16 cellular contexts compared by ENCODE assay signal in genomic region chr11:45791524-45791923, GRCh38. TPM values are rescaled to one million over a fixed set of nuclear protein-coding genes. Genes with fewer than 3 reads are reported as not detected.
A peak's percentile ranks its signal among the peaks of the same experiment; 100 is the strongest.
DNase-seq lines count a peak whose midpoint lies in the region; ATAC-seq, FAIRE-seq and TF ChIP-seq lines count a peak whose summit lies in the region.
"Had no signal": no experiment of that assay in that cellular context is flagged by ENCODE, and none has a peak within 500 bp of the region (broad histone marks: within the 10 kb centered on the region; RNA-seq: fewer than 3 reads in every experiment).

No MANE protein-coding gene starts in this region.

- TF ChIP-seq POLR2A in GM12892 (IDR thresholded peaks at IDR 0.05; ENCODE audit: low read depth, low read length) (no peak), right lobe of liver (IDR thresholded peaks at IDR 0.05) (peak; percentile 33), esophagus squamous epithelium (IDR thresholded peaks at IDR 0.05) (no peak)

- H3K9me3 ChIP-seq in right lobe of liver (no peaks in the 10 kb centered on the region), esophagus squamous epithelium (peaks cover 0 to 10% (median under 1%) of the 10 kb centered on the region in 3 donors), heart right ventricle (peaks cover 0 to 13% (median 4%) of the 10 kb centered on the region in 11 donors)
- H3K9me3 ChIP-seq: HAP-1 had no signal

- DNase-seq in GM12892 (ENCODE audit: insufficient read length): no peak
- peak; percentile 77 for DNase-seq in left lobe of liver (ENCODE audit: low spot score)
- DNase-seq in right lobe of liver: peak in 2 of 3 donors; percentile 72 to 74
- DNase-seq in esophagus squamous epithelium (lab: John Stamatoyannopoulos, UW): no peak
- no peak for DNase-seq in heart right ventricle
- DNase-seq: C1 segment of cervical spinal cord; CD4-positive, alpha-beta memory T cell; COR-L47; DMS153; DND-41; HFFc6 had no signal

- peak overlapping the region; percentile 21; the same call in 1 of the 2 replicates for H3K27ac ChIP-seq in VCaP
- peak overlapping the region; percentile 51 to 78 (median 75) for H3K27ac ChIP-seq in right lobe of liver
- H3K27ac ChIP-seq in esophagus squamous epithelium: no peak overlapping the region
- no peak overlapping the region for H3K27ac ChIP-seq in heart right ventricle

- H3K4me3 ChIP-seq in right lobe of liver (no peak overlapping the region), esophagus squamous epithelium (no peak overlapping the region), heart right ventricle (no peak overlapping the region)
- H3K4me3 ChIP-seq: GM23338, HAP-1 had no signal

- TF ChIP-seq CTCF in VCaP (conservative IDR thresholded peaks at IDR 0.05): no peak
- TF ChIP-seq CTCF in right lobe of liver (IDR thresholded peaks at IDR 0.05): no peak
- no peak for TF ChIP-seq CTCF in esophagus squamous epithelium (IDR thresholded peaks at IDR 0.05)
- no peak for TF ChIP-seq CTCF in heart right ventricle (IDR thresholded peaks at IDR 0.05)

- H3K27me3 ChIP-seq in right lobe of liver: no peaks in the 10 kb centered on the region
- peaks cover 0 to 41% (median 0%) of the 10 kb centered on the region in 4 donors for H3K27me3 ChIP-seq in esophagus squamous epithelium
- H3K27me3 ChIP-seq in heart right ventricle: peaks cover 0 to 20% (median 6%) of the 10 kb centered on the region in 7 donors

- intact Hi-C loops in right lobe of liver (cut with DNase I): no loop called here
- intact Hi-C loops in esophagus squamous epithelium (cut with DNase I): no loop called here
- intact Hi-C loops in heart right ventricle (cut with DNase I): no loop called here

- peak; percentile 90 for ATAC-seq in left lobe of liver
- peak; percentile 81 to 93 (median 89) for ATAC-seq in right lobe of liver
- no peak for ATAC-seq in GM18519 (IDR thresholded peaks at IDR 0.05; ENCODE audit: low FRiP score, unreplicated experiment)
- ATAC-seq in heart right ventricle: no peak
- ATAC-seq: GM23338 had no signal

- peak; percentile 14 for FAIRE-seq in GM12892 (lab: Jason Lieb, UNC)
- FAIRE-seq: H54 had no signal

- H3K36me3 ChIP-seq in right lobe of liver: no peaks in the 10 kb centered on the region
- no peaks in the 10 kb centered on the region for H3K36me3 ChIP-seq in esophagus squamous epithelium
- no peaks in the 10 kb centered on the region for H3K36me3 ChIP-seq in heart right ventricle
- H3K36me3 ChIP-seq: HAP-1 had no signal

- H3K4me1 ChIP-seq in right lobe of liver (peaks cover 0 to 29% (median 12%) of the 10 kb centered on the region in 4 donors), esophagus squamous epithelium (no peaks in the 10 kb centered on the region), heart right ventricle (no peaks in the 10 kb centered on the region)
- H3K4me1 ChIP-seq: HAP-1 had no signal

- 14% methylated on average over 1 of the region's 1 CpG for WGBS in right lobe of liver (ENCODE audit: insufficient coverage, low coverage, low lambda C conversion rate, missing lambda C conversion rate)
- 90 to 92% methylated on average over 1 of the region's 1 CpG for WGBS in esophagus squamous epithelium, 2 donors
- WGBS in heart right ventricle, 2 donors: 84 to 91% methylated on average over 1 of the region's 1 CpG

RNA-seq across cellular contexts. Expression of gene SLC35C1, which starts 13.4 kb away (rescaled TPM):
- 1.8 TPM for polyA plus RNA-seq in GM12892 (2012; ENCODE audit: missing spikeins)
- total RNA-seq in left lobe of liver: 13.2 TPM
- 100 to 1,000 TPM in 3 of 6 experiments, 10 to 100 TPM in 3; 11.6 to 134 (median 83.9) TPM for total RNA-seq in right lobe of liver
- 10 to 100 TPM; 23.6 to 68.6 (median 28.2) TPM for total RNA-seq in esophagus squamous epithelium
- 1 to 10 TPM; 4.5 to 9.6 (median 6.1) TPM for total RNA-seq in heart right ventricle
- 10 to 100 TPM in 1 of 2 donors, 1 to 10 TPM in 1; 5.2 to 14.1 TPM for polyA plus RNA-seq in heart right ventricle

RNA-seq across cellular contexts. Expression of gene CRY2, which starts 55.8 kb away (rescaled TPM):
- 5.4 TPM for polyA plus RNA-seq in GM12892 (2012; ENCODE audit: missing spikeins)
- total RNA-seq in left lobe of liver (52.9 TPM), right lobe of liver (100 to 1,000 TPM in 1 of 6 experiments, 10 to 100 TPM in 5; 19.6 to 104 (median 31.5) TPM), esophagus squamous epithelium (10 to 100 TPM in 3 of 4 donors, 1 to 10 TPM in 1; 5.6 to 21.0 (median 13.4) TPM), heart right ventricle (100 to 1,000 TPM in 5 of 10 donors, 10 to 100 TPM in 5; 61.8 to 131 (median 98.0) TPM)
- polyA plus RNA-seq in heart right ventricle: 10 to 100 TPM; 16.8 to 24.4 TPM

Comparison
In these comparisons a context has a peak if more than half of its experiments do, and no peak if none do; other contexts are left out.
1. DNase-seq: peak in left lobe of liver (single experiment) and right lobe of liver (2 of 3); none in GM12892 (single experiment), esophagus squamous epithelium (single experiment) and heart right ventricle (0 of 2).
2. H3K27ac ChIP-seq: peak in VCaP (single experiment) and right lobe of liver (3 of 3); none in esophagus squamous epithelium (0 of 4) and heart right ventricle (0 of 10).
3. ATAC-seq: peak in left lobe of liver (single experiment) and right lobe of liver (4 of 4); none in GM18519 (single experiment) and heart right ventricle (0 of 8).